In the genomic region with DNA sequence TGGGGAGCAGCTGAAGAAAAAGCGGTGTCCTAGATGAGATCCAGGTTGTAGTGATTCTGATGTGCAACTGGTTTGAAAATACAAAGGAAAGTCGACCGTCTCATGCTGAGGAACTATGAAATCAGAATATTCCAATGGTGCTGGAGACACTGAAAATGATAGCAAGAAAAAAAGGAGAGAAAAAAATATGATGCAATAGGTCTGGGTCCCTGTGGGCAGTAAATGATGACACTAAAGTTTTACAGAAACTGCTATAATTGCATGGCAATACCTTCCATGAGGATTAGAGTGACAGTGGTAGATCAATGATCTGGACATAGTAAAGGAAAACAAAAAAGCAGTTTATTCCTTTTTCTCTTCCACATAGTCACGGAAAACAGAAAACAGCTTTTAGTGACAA, we compare ENCODE assay signal across 10 cellular contexts. TPM values are rescaled to one million over a fixed set of nuclear protein-coding genes. Genes with fewer than 3 reads are reported as not detected.
DNase-seq lines count a peak whose midpoint lies in the region; ATAC-seq and TF ChIP-seq lines count a peak whose summit lies in the region.
"Had no signal": no experiment of that assay in that cellular context is flagged by ENCODE, and none has a peak within 500 bp of the region (broad histone marks: within the 10 kb centered on the region; RNA-seq: fewer than 3 reads in every experiment).

No MANE protein-coding gene starts in this region.

- WGBS in transverse colon (ENCODE audit: low coverage in 1 of 2), 2 donors = 75 to 84% methylated on average over 3 to 4 of the region's 4 CpGs

- peaks cover 46% of the 10 kb centered on the region for H3K4me1 Mint-ChIP-seq in T-helper 1 cell treated with Interleukin-12 subunit alpha and Interleukin-12 subunit beta and Interleukin-4 antibody, amounts not matched to agents 30 μg/mL and 1 μg/mL, for 36 hours (ENCODE audit: low read depth)
- peaks cover 58% of the 10 kb centered on the region for H3K4me1 Mint-ChIP-seq in brain

- TF ChIP-seq POLR2A in transverse colon (IDR thresholded peaks at IDR 0.05) = no peak

- H3K4me2 ChIP-seq in osteoblast (ENCODE audit: insufficient read depth, low read length) = peak overlapping the region; percentile 92

- peak overlapping the region; percentile 95 for H3K27ac Mint-ChIP-seq in T-helper 1 cell treated with Interleukin-12 subunit alpha and Interleukin-12 subunit beta and Interleukin-4 antibody, amounts not matched to agents 30 μg/mL and 1 μg/mL, for 36 hours
- peak overlapping the region; percentile 96 to 100 (median 100) for H3K27ac Mint-ChIP-seq in brain

- peaks cover 14% of the 10 kb centered on the region for H3K4me1 ChIP-seq in osteoblast (ENCODE audit: insufficient read depth, low read length)
- peaks cover 23 to 59% (median 35%) of the 10 kb centered on the region in 4 donors for H3K4me1 ChIP-seq in transverse colon

- no peaks in the 10 kb centered on the region for H4K20me1 ChIP-seq in osteoblast (ENCODE audit: insufficient read depth, low read length)

- in situ Hi-C loops in transverse colon (cut with MboI; ENCODE audit: low pct_ligation_motif_present in 1 of 4, low pct_unique_long_range_greater_than_20kb in 1 of 4, low sequenced_read_pairs in 3 of 4) = loop anchor here in 2 of 4 donors (5.0 to 25.0 kb wide), 2 partner anchors 113 to 193 kb away; a partner anchor contains a TSS

- H3K36me3 Mint-ChIP-seq in T-helper 1 cell treated with Interleukin-12 subunit alpha and Interleukin-12 subunit beta and Interleukin-4 antibody, amounts not matched to agents 30 μg/mL and 1 μg/mL, for 36 hours (ENCODE audit: low read depth) = peaks cover 30% of the 10 kb centered on the region
- peaks cover 12% of the 10 kb centered on the region for H3K36me3 Mint-ChIP-seq in brain

- H3K4me3 ChIP-seq in MG63 = peak overlapping the region; percentile 97
- no peak overlapping the region for H3K4me3 ChIP-seq in osteoblast (ENCODE audit: insufficient read depth, low read length)
- no peak overlapping the region for H3K4me3 ChIP-seq in transverse colon

- no peaks in the 10 kb centered on the region for H3K9me3 ChIP-seq in MG63
- H3K9me3 ChIP-seq in osteoblast (ENCODE audit: low read depth, low read length) = no peaks in the 10 kb centered on the region
- no peaks in the 10 kb centered on the region for H3K9me3 ChIP-seq in transverse colon

- intact Hi-C loops in transverse colon (cut with DNase I; ENCODE audit: low total_unique reads) = loop anchor here (5.0 kb wide), 1 partner anchor 93 kb away; no protein-coding TSS in a partner anchor

- no peak overlapping the region for H2AFZ ChIP-seq in osteoblast (ENCODE audit: low read length)

- TF ChIP-seq CTCF in brain (conservative IDR thresholded peaks at IDR 0.05) = no peak
- no peak for TF ChIP-seq CTCF in osteoblast (IDR thresholded peaks at IDR 0.05; ENCODE audit: extremely low read depth, low read depth, low read length)
- TF ChIP-seq CTCF in transverse colon (IDR thresholded peaks at IDR 0.05) = no peak

- H3K27me3 Mint-ChIP-seq in T-helper 1 cell treated with Interleukin-12 subunit alpha and Interleukin-12 subunit beta and Interleukin-4 antibody, amounts not matched to agents 30 μg/mL and 1 μg/mL, for 36 hours (ENCODE audit: low read depth) = no peaks in the 10 kb centered on the region
- peaks cover 20% of the 10 kb centered on the region for H3K27me3 Mint-ChIP-seq in brain

- peak overlapping the region; percentile 100 for H3K4me3 Mint-ChIP-seq in T-helper 1 cell treated with Interleukin-12 subunit alpha and Interleukin-12 subunit beta and Interleukin-4 antibody, amounts not matched to agents 30 μg/mL and 1 μg/mL, for 36 hours
- H3K4me3 Mint-ChIP-seq in brain = peak overlapping the region; percentile 93 to 100 (median 100)

- no peak overlapping the region for H3K27ac ChIP-seq in osteoblast (ENCODE audit: low read depth, low read length)
- H3K27ac ChIP-seq in transverse colon = no peak overlapping the region

- DNase-seq in T-helper 1 cell (no peak), MG63 (no peak), osteoblast (ENCODE audit: insufficient read length, low spot score, missing footprints) (no peak), left lobe of liver (ENCODE audit: low spot score) (no peak), transverse colon (no peak), iPS-NIHi11 (ENCODE audit: low spot score) (no peak)
- DNase-seq: NCI-H1048; stimulated activated CD4-positive, alpha-beta T cell treated with anti-CD3 and anti-CD28 coated beads, Interleukin-2, amount 100 ng/mL, for 48 hours had no signal

- ATAC-seq in left lobe of liver = no peak

- peaks cover 72% of the 10 kb centered on the region for H3K79me2 ChIP-seq in osteoblast (ENCODE audit: insufficient read depth, low read length)

- H3K36me3 ChIP-seq in MG63 = peaks cover 8% of the 10 kb centered on the region
- H3K36me3 ChIP-seq in osteoblast (ENCODE audit: insufficient read depth, low read length) = peaks cover 17% of the 10 kb centered on the region
- H3K36me3 ChIP-seq in transverse colon = peaks cover 0 to 7% (median 3%) of the 10 kb centered on the region in 4 donors

- H3K27me3 ChIP-seq in MG63 = no peaks in the 10 kb centered on the region
- no peaks in the 10 kb centered on the region for H3K27me3 ChIP-seq in osteoblast (ENCODE audit: insufficient read depth, low read length)
- H3K27me3 ChIP-seq in transverse colon = no peaks in the 10 kb centered on the region

- H3K9me3 Mint-ChIP-seq in T-helper 1 cell treated with Interleukin-12 subunit alpha and Interleukin-12 subunit beta and Interleukin-4 antibody, amounts not matched to agents 30 μg/mL and 1 μg/mL, for 36 hours = no peaks in the 10 kb centered on the region
- no peaks in the 10 kb centered on the region for H3K9me3 Mint-ChIP-seq in brain

- TF ChIP-seq EP300 in transverse colon (IDR thresholded peaks at IDR 0.05; ENCODE audit: low read depth) = no peak

RNA-seq across cellular contexts. Expression of a gene that starts 2.3 kb away (rescaled TPM):
- 34.6 and 42.6 TPM in 2 replicates for total RNA-seq in MG63 (2014; rRNA removed; shearing (Covaris generic); ENCODE audit: low replicate concordance)
- polyA plus RNA-seq in brain (ENCODE audit: insufficient read depth, low read depth, low replicate concordance) = 26.6 TPM
- 25.0 and 31.5 TPM in 2 replicates for total RNA-seq in osteoblast
- total RNA-seq in left lobe of liver = 16.5 TPM
- total RNA-seq in transverse colon = 10 to 100 TPM; 35.2 to 56.4 (median 47.8) TPM

RNA-seq across cellular contexts. Expression of a gene that starts 5.6 kb away (rescaled TPM):
- 2.6 and 2.9 TPM in 2 replicates for total RNA-seq in MG63 (2014; rRNA removed; shearing (Covaris generic); ENCODE audit: low replicate concordance)
- 12.5 TPM for polyA plus RNA-seq in brain (ENCODE audit: insufficient read depth, low read depth, low replicate concordance)
- total RNA-seq in osteoblast = 32.6 and 36.5 TPM in 2 replicates
- 4.9 TPM for total RNA-seq in left lobe of liver
- 100 to 1,000 TPM; 101 to 268 (median 138) TPM for total RNA-seq in transverse colon

RNA-seq across cellular contexts. Expression of a gene that starts 40.5 kb away (rescaled TPM):
- total RNA-seq in MG63 (2014; rRNA removed; shearing (Covaris generic); ENCODE audit: low replicate concordance) = 2.0 TPM in 1 of 2 replicates, not detected in the other
- 1.5 TPM for polyA plus RNA-seq in brain (ENCODE audit: insufficient read depth, low read depth, low replicate concordance)
- total RNA-seq in osteoblast = 0.59 and 0.72 TPM in 2 replicates
- total RNA-seq in left lobe of liver = 5.4 TPM
- 1 to 10 TPM in 3 of 4 donors, not detected in 1; 2.4 to 7.0 (median 4.9) TPM for total RNA-seq in transverse colon

RNA-seq across cellular contexts. Expression of a gene that starts 41.3 kb away (rescaled TPM):
- total RNA-seq in MG63 (2014; rRNA removed; shearing (Covaris generic); ENCODE audit: low replicate concordance) = 40.9 and 41.8 TPM in 2 replicates
- 52.2 TPM for polyA plus RNA-seq in brain (ENCODE audit: insufficient read depth, low read depth, low replicate concordance)
- total RNA-seq in osteoblast (13.0 and 13.4 TPM in 2 replicates), left lobe of liver (11.0 TPM), transverse colon (10 to 100 TPM in 3 of 4 donors, 1 to 10 TPM in 1; 6.7 to 22.3 (median 11.1) TPM)

RNA-seq across cellular contexts. Expression of a gene that starts 48.5 kb away (rescaled TPM):
- 16.5 and 18.6 TPM in 2 replicates for total RNA-seq in MG63 (2014; rRNA removed; shearing (Covaris generic); ENCODE audit: low replicate concordance)
- 156 TPM for polyA plus RNA-seq in brain (ENCODE audit: insufficient read depth, low read depth, low replicate concordance)
- total RNA-seq in osteoblast (82.9 and 87.5 TPM in 2 replicates), left lobe of liver (46.5 TPM), transverse colon (10 to 100 TPM; 66.3 to 97.5 (median 88.4) TPM)
